In genomic region chr5:177132504-177133118, GRCh38 we compare ENCODE assay signal across 8 cellular contexts. TPM values are rescaled to one million over a fixed set of nuclear protein-coding genes. Genes with fewer than 3 reads are reported as not detected.
DNase-seq lines count a peak whose midpoint lies in the region; TF ChIP-seq lines count a peak whose summit lies in the region.

No MANE protein-coding gene starts in this region.

- H4K20me1 ChIP-seq in OCI-LY3 (ENCODE audit: insufficient read depth, low read length), result no peaks in the 10 kb centered on the region

- peaks cover 27% of the 10 kb centered on the region for H3K36me3 ChIP-seq in OCI-LY3 (replicated peaks; ENCODE audit: low read depth, low read length)
- H3K36me3 ChIP-seq in subcutaneous abdominal adipose tissue (ENCODE audit: control insufficient read depth in 5 of 5, insufficient read depth in 5 of 5, low read length in 5 of 5), result peaks cover 7 to 21% (median 11%) of the 10 kb centered on the region in 5 donors

- in situ Hi-C loops in KBM-7 (cut with MboI; ENCODE audit: low pct_unique_long_range_greater_than_20kb, low sequenced_read_pairs), result no loop called here

- H3K9me3 ChIP-seq in OCI-LY3 (ENCODE audit: insufficient read depth, low read length), result no peaks in the 10 kb centered on the region
- no peaks in the 10 kb centered on the region for H3K9me3 ChIP-seq in subcutaneous abdominal adipose tissue (ENCODE audit: control insufficient read depth in 5 of 5, low read length in 5 of 5)

- H3K9me3 Mint-ChIP-seq in HFFc6, result no peaks in the 10 kb centered on the region

- H3K4me1 ChIP-seq in OCI-LY3 (ENCODE audit: low read length) (peaks cover 29% of the 10 kb centered on the region), subcutaneous abdominal adipose tissue (ENCODE audit: control insufficient read depth in 5 of 5, insufficient read depth in 5 of 5, low read length in 5 of 5) (peaks cover 7 to 60% (median 39%) of the 10 kb centered on the region in 5 donors)

- peaks cover 2% of the 10 kb centered on the region for H3K27me3 Mint-ChIP-seq in HFFc6 (ENCODE audit: insufficient read depth)

- H3K4me2 ChIP-seq in OCI-LY3 (ENCODE audit: low read length), result peak overlapping the region; percentile 78

- no peak overlapping the region for H3K27ac Mint-ChIP-seq in HFFc6

- H3K27ac ChIP-seq in OCI-LY3 (ENCODE audit: low read length) (peak overlapping the region; percentile 68), coronary artery (peak overlapping the region; percentile 88 to 94), subcutaneous abdominal adipose tissue (ENCODE audit: low read depth, low read length) (peak overlapping the region; percentile 75)

- no peaks in the 10 kb centered on the region for H3K27me3 ChIP-seq in OCI-LY3 (ENCODE audit: low read depth, low read length)
- no peaks in the 10 kb centered on the region for H3K27me3 ChIP-seq in subcutaneous abdominal adipose tissue (ENCODE audit: control insufficient read depth in 5 of 5, insufficient read depth in 4 of 5, low read length in 5 of 5)

- H3K9ac ChIP-seq in OCI-LY3 (ENCODE audit: low read length) (peak overlapping the region; percentile 85), subcutaneous abdominal adipose tissue (ENCODE audit: low read length in 5 of 5) (peak overlapping the region in 4 of 5 donors; percentile 58 to 84 (median 78))

- TF ChIP-seq CTCF in OCI-LY3 (IDR thresholded peaks at IDR 0.05; ENCODE audit: low read depth, low read length) (no peak), coronary artery (IDR thresholded peaks at IDR 0.05) (no peak), HFFc6 (IDR thresholded peaks at IDR 0.05) (no peak)

- H3K4me3 Mint-ChIP-seq in HFFc6, result no peak overlapping the region

- peak; percentile 78 for DNase-seq in activated effector memory CD4-positive, alpha-beta T cell treated with anti-CD3 and anti-CD28 coated beads, Interleukin-2, amount 50 U/mL, for 16 hours
- no peak for DNase-seq in activated effector memory CD4-positive, alpha-beta T cell treated with Interleukin-2 at 50 U/mL for 16 hours
- DNase-seq in coronary artery (ENCODE audit: low spot score) (peak; percentile 79), medulla oblongata (ENCODE audit: extremely low spot score) (peak; percentile 53), KBM-7 (no peak), HFFc6 (no peak)

- peaks cover 24% of the 10 kb centered on the region for H3K36me3 Mint-ChIP-seq in HFFc6 (ENCODE audit: low read depth)

- H2AFZ ChIP-seq in OCI-LY3 (ENCODE audit: low read depth, low read length), result peak overlapping the region; percentile 13; the same call in 1 of the 2 replicates

- H3K79me2 ChIP-seq in OCI-LY3 (ENCODE audit: low read length), result peaks cover 37% of the 10 kb centered on the region

- H3K4me3 ChIP-seq in OCI-LY3 (ENCODE audit: low read length) (peak overlapping the region; percentile 77), coronary artery (peak overlapping the region; percentile 85), subcutaneous abdominal adipose tissue (ENCODE audit: low read depth in 1 of 5, low read length in 5 of 5) (peak overlapping the region in 4 of 5 donors; percentile 66 to 74 (median 72))

- H3K4me1 Mint-ChIP-seq in HFFc6 (ENCODE audit: low read depth), result peaks cover 68% of the 10 kb centered on the region

RNA-seq across cellular contexts. Expression of gene NSD1, which starts 1.0 kb away (rescaled TPM):
- 10 to 100 TPM; 42.6 to 56.4 (median 48.4) TPM for total RNA-seq in HFFc6 (2021; fragmentation: NEBNext Ultra II Directional; extraction: Animal tissue kit (Norgen Biotek cat#: 25700))

RNA-seq across cellular contexts. Expression of gene FGFR4, which starts 45.9 kb away (rescaled TPM):
- under 1 TPM in 5 of 6 experiments, not detected in 1; 0.14 to 0.53 (median 0.33) TPM for total RNA-seq in HFFc6 (2021; fragmentation: NEBNext Ultra II Directional; extraction: Animal tissue kit (Norgen Biotek cat#: 25700))

Comparison
In these comparisons a context has a peak if more than half of its experiments do, and no peak if none do; other contexts are left out.
1. DNase-seq: peak in activated effector memory CD4-positive, alpha-beta T cell treated with anti-CD3 and anti-CD28 coated beads, Interleukin-2, amount 50 U/mL, for 16 hours (single experiment), coronary artery (single experiment) and medulla oblongata (single experiment); none in activated effector memory CD4-positive, alpha-beta T cell treated with Interleukin-2 at 50 U/mL for 16 hours (single experiment), KBM-7 (single experiment) and HFFc6 (single experiment).
2. Peak in every context shown above with its lines, with median percentiles within 50 percentile points of each other: H3K27ac ChIP-seq and H3K4me3 ChIP-seq.